Comparison of ENCODE assay signal across 12 cellular contexts in the genomic region with DNA sequence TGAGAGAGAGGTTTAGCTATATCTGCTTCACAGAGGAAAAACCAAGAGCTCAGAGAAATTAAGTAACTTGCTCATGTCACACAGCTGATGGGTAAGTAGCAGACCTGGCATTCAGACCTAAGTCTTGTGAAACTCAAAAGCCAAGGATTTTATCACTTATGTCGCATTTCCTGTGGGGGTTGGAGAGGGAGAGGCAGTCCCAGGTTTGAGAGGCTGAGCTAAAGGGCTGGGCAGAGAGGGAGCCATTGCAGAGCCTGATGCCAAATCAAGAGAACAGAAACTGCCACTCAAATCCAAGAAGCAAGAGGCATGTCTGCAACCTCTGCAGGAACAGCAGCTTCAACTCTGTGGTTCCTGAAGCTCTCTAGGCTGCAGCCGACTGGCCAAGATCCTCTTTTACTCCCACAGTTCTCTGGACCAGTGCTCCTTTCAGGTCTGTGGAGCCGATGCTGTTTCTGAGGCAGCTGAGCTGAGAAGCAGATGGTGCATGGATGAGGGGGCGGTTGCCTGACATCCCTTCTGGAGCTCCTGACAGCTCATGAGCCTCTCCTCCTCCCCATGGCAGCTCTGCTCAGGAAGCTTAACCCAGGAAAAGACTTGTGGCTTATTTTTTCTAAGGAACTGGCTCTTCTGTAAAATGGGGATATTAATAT. TPM values are rescaled to one million over a fixed set of nuclear protein-coding genes. Genes with fewer than 3 reads are reported as not detected.
A peak's percentile ranks its signal among the peaks of the same experiment; 100 is the strongest.
DNase-seq lines count a peak whose midpoint lies in the region; ATAC-seq and TF ChIP-seq lines count a peak whose summit lies in the region.
"Had no signal": no experiment of that assay in that cellular context is flagged by ENCODE, and none has a peak within 500 bp of the region (broad histone marks: within the 10 kb centered on the region; RNA-seq: fewer than 3 reads in every experiment).

No MANE protein-coding gene starts in this region.

- H3K36me3 Mint-ChIP-seq in osteocyte (ENCODE audit: unreplicated experiment), result no peaks in the 10 kb centered on the region
- H3K36me3 Mint-ChIP-seq: activated CD4-positive, alpha-beta memory T cell treated with anti-CD3 and anti-CD28 coated beads for 36 hours; activated naive CD8-positive, alpha-beta T cell treated with anti-CD3 and anti-CD28 coated beads for 36 hours had no signal

- ATAC-seq in GM18858 (IDR thresholded peaks at IDR 0.05; ENCODE audit: unreplicated experiment) (no peak), GM18873 (IDR thresholded peaks at IDR 0.05; ENCODE audit: low FRiP score, unreplicated experiment) (no peak)

- H3K4me1 Mint-ChIP-seq in osteocyte (ENCODE audit: unreplicated experiment), result peaks cover 24% of the 10 kb centered on the region

- H3K27me3 Mint-ChIP-seq in osteocyte (ENCODE audit: unreplicated experiment), result no peaks in the 10 kb centered on the region
- H3K27me3 Mint-ChIP-seq: activated CD4-positive, alpha-beta memory T cell treated with anti-CD3 and anti-CD28 coated beads for 36 hours; activated naive CD8-positive, alpha-beta T cell treated with anti-CD3 and anti-CD28 coated beads for 36 hours had no signal

- no peak overlapping the region for H3K4me3 Mint-ChIP-seq in osteocyte (ENCODE audit: unreplicated experiment)
- H3K4me3 Mint-ChIP-seq: activated CD4-positive, alpha-beta memory T cell treated with anti-CD3 and anti-CD28 coated beads for 36 hours; activated naive CD8-positive, alpha-beta T cell treated with anti-CD3 and anti-CD28 coated beads for 36 hours had no signal

- H3K27ac Mint-ChIP-seq in osteocyte (ENCODE audit: unreplicated experiment), result no peak overlapping the region
- H3K27ac Mint-ChIP-seq: activated CD4-positive, alpha-beta memory T cell treated with anti-CD3 and anti-CD28 coated beads for 36 hours; activated naive CD8-positive, alpha-beta T cell treated with anti-CD3 and anti-CD28 coated beads for 36 hours had no signal

- no peaks in the 10 kb centered on the region for H3K9me3 Mint-ChIP-seq in osteocyte (ENCODE audit: unreplicated experiment)
- H3K9me3 Mint-ChIP-seq: activated CD4-positive, alpha-beta memory T cell treated with anti-CD3 and anti-CD28 coated beads for 36 hours; activated naive CD8-positive, alpha-beta T cell treated with anti-CD3 and anti-CD28 coated beads for 36 hours had no signal

- TF ChIP-seq CTCF in osteocyte (IDR thresholded peaks at IDR 0.05), result no peak

- DNase-seq in AG08396 (ENCODE audit: low spot score) (peak; percentile 23), NCI-H2171 treated with DMSO at 0.1 percent for 48 hours (lab: John Stamatoyannopoulos, UW) (peak; percentile 62), cerebellum (ENCODE audit: low spot score) (peak; percentile 90), kidney tubule cell (ENCODE audit: low spot score) (peak; percentile 34), osteocyte (ENCODE audit: extremely low spot score, unreplicated experiment) (no peak), glomerular visceral epithelial cell (ENCODE audit: extremely low spot score) (no peak)
- DNase-seq: activated CD4-positive, alpha-beta memory T cell treated with anti-CD3 and anti-CD28 coated beads for 36 hours; activated naive CD8-positive, alpha-beta T cell treated with anti-CD3 and anti-CD28 coated beads for 36 hours; midbrain; SJCRH30 had no signal

RNA-seq across cellular contexts. Expression of gene NAV2, which starts 47.6 kb away (rescaled TPM):
- total RNA-seq in cerebellum (18.3 TPM), osteocyte (30.4 and 31.4 TPM in 2 replicates)

Comparison
In these comparisons a context has a peak if more than half of its experiments do, and no peak if none do; other contexts are left out.
1. DNase-seq: peak in AG08396 (single experiment), NCI-H2171 treated with DMSO at 0.1 percent for 48 hours (single experiment), cerebellum (single experiment) and kidney tubule cell (single experiment); none in osteocyte (single experiment) and glomerular visceral epithelial cell (single experiment).